ENCODE assay signal across 1 cellular context in genomic region chr3:111907151-111907550, GRCh38.
TF ChIP-seq lines count a peak whose summit lies in the region.

No MANE protein-coding gene starts in this region.

TF ChIP-seq in GM23338, 12 proteins besides CTCF, POLR2A, EP300 and RAD21 (continued from another document):
- TF ChIP-seq ZNF114 (CRISPR knock-in tag; IDR thresholded peaks at IDR 0.05) (no peak), JUNB (IDR thresholded peaks at IDR 0.05; ENCODE audit: unreplicated experiment) (no peak), POLR2AphosphoS5 (IDR thresholded peaks at IDR 0.05; ENCODE audit: low read depth) (no peak)
